In the genomic region with DNA sequence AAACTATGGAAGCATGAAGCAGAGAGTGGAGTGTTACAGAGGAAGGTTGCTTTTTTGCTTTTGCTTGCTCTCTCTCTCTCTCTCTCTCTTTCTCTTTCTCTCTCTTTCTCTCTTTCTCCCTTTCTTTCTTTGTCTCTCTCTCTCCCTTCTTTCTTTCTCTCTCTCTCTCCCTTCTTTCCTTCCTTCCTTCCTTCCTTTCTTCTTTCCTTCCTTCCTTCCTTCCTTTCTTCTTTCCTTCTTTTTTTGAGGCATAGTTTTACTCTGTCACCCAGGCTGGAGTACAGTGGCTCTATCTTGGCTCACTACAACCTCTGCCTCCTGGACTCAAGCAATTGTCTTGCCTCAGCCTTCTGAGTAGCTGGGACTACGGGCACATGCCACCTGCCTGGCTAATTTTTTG, we compare ENCODE assay signal across 14 cellular contexts. TPM values are rescaled to one million over a fixed set of nuclear protein-coding genes. Genes with fewer than 3 reads are reported as not detected.
A peak's percentile ranks its signal among the peaks of the same experiment; 100 is the strongest.
DNase-seq lines count a peak whose midpoint lies in the region; ATAC-seq and TF ChIP-seq lines count a peak whose summit lies in the region.
"Had no signal": no experiment of that assay in that cellular context is flagged by ENCODE, and none has a peak within 500 bp of the region (broad histone marks: within the 10 kb centered on the region; RNA-seq: fewer than 3 reads in every experiment).

No MANE protein-coding gene starts in this region.

- TF ChIP-seq CTCF in mesothelial cell of epicardium (IDR thresholded peaks at IDR 0.05; ENCODE audit: unreplicated experiment) = no peak

- H3K36me3 Mint-ChIP-seq in stimulated activated naive CD8-positive, alpha-beta T cell treated with anti-CD3 and anti-CD28 coated beads, Interleukin-15, Interleukin-2, amounts not matched to agents 100 ng/mL and 50 ng/mL, for 24 hours (ENCODE audit: low read depth) = peaks cover 53% of the 10 kb centered on the region
- peaks cover 88% of the 10 kb centered on the region for H3K36me3 Mint-ChIP-seq in activated CD8-positive, alpha-beta T cell treated with anti-CD3 and anti-CD28 coated beads, Interleukin-2, amount 10 ng/mL, durations not matched to agents 7 days and 5 days (ENCODE audit: low read depth)
- no peaks in the 10 kb centered on the region for H3K36me3 Mint-ChIP-seq in mesothelial cell of epicardium

- H3K27me3 Mint-ChIP-seq in stimulated activated naive CD8-positive, alpha-beta T cell treated with anti-CD3 and anti-CD28 coated beads, Interleukin-15, Interleukin-2, amounts not matched to agents 100 ng/mL and 50 ng/mL, for 24 hours = no peaks in the 10 kb centered on the region
- H3K27me3 Mint-ChIP-seq in activated CD8-positive, alpha-beta T cell treated with anti-CD3 and anti-CD28 coated beads, Interleukin-2, amount 10 ng/mL, durations not matched to agents 7 days and 5 days (ENCODE audit: low read depth) = no peaks in the 10 kb centered on the region
- H3K27me3 Mint-ChIP-seq in mesothelial cell of epicardium (ENCODE audit: low read depth) = no peaks in the 10 kb centered on the region

- DNase-seq in stimulated activated naive CD8-positive, alpha-beta T cell treated with anti-CD3 and anti-CD28 coated beads, Interleukin-15, Interleukin-2, amounts not matched to agents 100 U/mL and 50 U/mL, for 24 hours = no peak
- DNase-seq in activated CD8-positive, alpha-beta T cell treated with anti-CD3 and anti-CD28 coated beads, Interleukin-2, amount 10 ng/mL, durations not matched to agents 7 days and 5 days = no peak
- DNase-seq in mesothelial cell of epicardium (ENCODE audit: low spot score in 2 of 2, unreplicated experiment in 2 of 2) (no peak), NCI-H1930 (lab: John Stamatoyannopoulos, UW) (no peak), NCI-H1694 treated with DMSO at 0.1 percent for 48 hours (lab: John Stamatoyannopoulos, UW) (no peak), middle frontal gyrus (ENCODE audit: extremely low spot score, low spot score) (no peak)
- DNase-seq: dorsolateral prefrontal cortex, H7, KBM-7, uterus had no signal

- CTCF ChIA-PET in activated CD8-positive, alpha-beta T cell treated with anti-CD3 and anti-CD28 coated beads, Interleukin-2, amount 10 ng/mL, durations not matched to agents 7 days and 5 days (lab: Charles Lee) = interaction anchor here (0.7 to 2.9 kb wide), 6 partner anchors 10 to 106 kb away, joined by 3 to 12 read pairs (median 4); partner anchors contain the start of gene ERP27

- peaks cover 97% of the 10 kb centered on the region for H3K4me1 Mint-ChIP-seq in stimulated activated naive CD8-positive, alpha-beta T cell treated with anti-CD3 and anti-CD28 coated beads, Interleukin-15, Interleukin-2, amounts not matched to agents 100 ng/mL and 50 ng/mL, for 24 hours (ENCODE audit: low read depth)
- H3K4me1 Mint-ChIP-seq in activated CD8-positive, alpha-beta T cell treated with anti-CD3 and anti-CD28 coated beads, Interleukin-2, amount 10 ng/mL, durations not matched to agents 7 days and 5 days (ENCODE audit: low read depth) = peaks cover 83% of the 10 kb centered on the region
- H3K4me1 Mint-ChIP-seq in mesothelial cell of epicardium = peaks cover 55% of the 10 kb centered on the region

- H3K27ac Mint-ChIP-seq in stimulated activated naive CD8-positive, alpha-beta T cell treated with anti-CD3 and anti-CD28 coated beads, Interleukin-15, Interleukin-2, amounts not matched to agents 100 ng/mL and 50 ng/mL, for 24 hours = peak overlapping the region; percentile 100
- H3K27ac Mint-ChIP-seq in activated CD8-positive, alpha-beta T cell treated with anti-CD3 and anti-CD28 coated beads, Interleukin-2, amount 10 ng/mL, durations not matched to agents 7 days and 5 days = peak overlapping the region; percentile 89
- peak overlapping the region; percentile 40 for H3K27ac Mint-ChIP-seq in mesothelial cell of epicardium

- H3K4me3 Mint-ChIP-seq in stimulated activated naive CD8-positive, alpha-beta T cell treated with anti-CD3 and anti-CD28 coated beads, Interleukin-15, Interleukin-2, amounts not matched to agents 100 ng/mL and 50 ng/mL, for 24 hours = peak overlapping the region; percentile 77
- peak overlapping the region; percentile 75 for H3K4me3 Mint-ChIP-seq in activated CD8-positive, alpha-beta T cell treated with anti-CD3 and anti-CD28 coated beads, Interleukin-2, amount 10 ng/mL, durations not matched to agents 7 days and 5 days
- H3K4me3 Mint-ChIP-seq in mesothelial cell of epicardium = no peak overlapping the region

- POLR2A ChIA-PET in activated CD8-positive, alpha-beta T cell treated with anti-CD3 and anti-CD28 coated beads, Interleukin-2, amount 10 ng/mL, durations not matched to agents 7 days and 5 days (lab: Charles Lee) = interaction anchor here (0.8 to 2.9 kb wide), 3 partner anchors 9 to 183 kb away, joined by 3 to 18 read pairs (median 6); a partner anchor contains a TSS

- ATAC-seq in stimulated activated naive CD8-positive, alpha-beta T cell treated with anti-CD3 and anti-CD28 coated beads, Interleukin-15, Interleukin-2, amounts not matched to agents 100 U/mL and 50 U/mL, for 24 hours = no peak
- no peak for ATAC-seq in activated CD8-positive, alpha-beta T cell treated with anti-CD3 and anti-CD28 coated beads, Interleukin-2, amount 10 ng/mL, durations not matched to agents 7 days and 5 days
- no peak for ATAC-seq in GM18868 (IDR thresholded peaks at IDR 0.05; ENCODE audit: unreplicated experiment)

- H3K9me3 Mint-ChIP-seq in stimulated activated naive CD8-positive, alpha-beta T cell treated with anti-CD3 and anti-CD28 coated beads, Interleukin-15, Interleukin-2, amounts not matched to agents 100 ng/mL and 50 ng/mL, for 24 hours = no peaks in the 10 kb centered on the region
- no peaks in the 10 kb centered on the region for H3K9me3 Mint-ChIP-seq in activated CD8-positive, alpha-beta T cell treated with anti-CD3 and anti-CD28 coated beads, Interleukin-2, amount 10 ng/mL, durations not matched to agents 7 days and 5 days (ENCODE audit: insufficient read depth)
- H3K9me3 Mint-ChIP-seq in mesothelial cell of epicardium = no peaks in the 10 kb centered on the region

RNA-seq across cellular contexts. Expression of gene ARHGDIB, which starts 7.6 kb away (rescaled TPM):
- total RNA-seq in activated CD8-positive, alpha-beta T cell treated with anti-CD3 and anti-CD28 coated beads, Interleukin-2, amount 10 ng/mL, durations not matched to agents 7 days and 5 days = 1,000 to 10,000 TPM; 1,528 to 1,576 TPM
- total RNA-seq in mesothelial cell of epicardium = 26.2 to 30.1 TPM (median 28.5 TPM) in 3 replicates

RNA-seq across cellular contexts. Expression of gene ERP27, which starts 15.4 kb away (rescaled TPM):
- total RNA-seq in activated CD8-positive, alpha-beta T cell treated with anti-CD3 and anti-CD28 coated beads, Interleukin-2, amount 10 ng/mL, durations not matched to agents 7 days and 5 days = 1 to 10 TPM; 7.9 to 8.7 TPM
- 55.2 to 60.4 TPM (median 58.1 TPM) in 3 replicates for total RNA-seq in mesothelial cell of epicardium
- total RNA-seq: H7, RPMI7951 had no signal

RNA-seq across cellular contexts. Expression of gene PDE6H, which starts 19.1 kb away (rescaled TPM):
- under 1 TPM in 1 of 2 experiments, not detected in 1; 0.40 TPM for total RNA-seq in activated CD8-positive, alpha-beta T cell treated with anti-CD3 and anti-CD28 coated beads, Interleukin-2, amount 10 ng/mL, durations not matched to agents 7 days and 5 days
- total RNA-seq in mesothelial cell of epicardium = not detected in 3 replicates
- total RNA-seq: H7, renal cortical epithelial cell, RPMI7951, uterus had no signal

Comparison
In these comparisons a context has a peak if more than half of its experiments do, and no peak if none do; other contexts are left out.
1. H3K27ac Mint-ChIP-seq: peak in every context shown above with its lines; median percentile 100 in stimulated activated naive CD8-positive, alpha-beta T cell treated with anti-CD3 and anti-CD28 coated beads, Interleukin-15, Interleukin-2, amounts not matched to agents 100 ng/mL and 50 ng/mL, for 24 hours; 89 in activated CD8-positive, alpha-beta T cell treated with anti-CD3 and anti-CD28 coated beads, Interleukin-2, amount 10 ng/mL, durations not matched to agents 7 days and 5 days; 40 in mesothelial cell of epicardium.
2. RNA of gene ARHGDIB, which starts 7.6 kb away (total RNA-seq): 1,528 to 1,576 TPM in activated CD8-positive, alpha-beta T cell treated with anti-CD3 and anti-CD28 coated beads, Interleukin-2, amount 10 ng/mL, durations not matched to agents 7 days and 5 days; 26.2 to 30.1 TPM in mesothelial cell of epicardium; every median in the first group is over 10 times any median in the second.